ENCODE assay signal across 1 cellular context in genomic region chr9:138022121-138022741, GRCh38.
TF ChIP-seq lines count a peak whose summit lies in the region.

No MANE protein-coding gene starts in this region.

TF ChIP-seq in K562, 482 proteins besides CTCF, POLR2A, EP300 and RAD21 (continued from another document):
- TF ChIP-seq LCOR (CRISPR knock-in tag; IDR thresholded peaks at IDR 0.05) (no peak), ZNF23 (CRISPR knock-in tag; IDR thresholded peaks at IDR 0.05) (no peak), ASH1L (IDR thresholded peaks at IDR 0.05; ENCODE audit: borderline replicate concordance, low read depth, partially characterized antibody) (no peak), SPI1 (IDR thresholded peaks at IDR 0.05; ENCODE audit: borderline replicate concordance, low read depth, low read length) (0 out of 2 replicates have a peak, but pooled peaks have one; percentile 28), ZC3H4 (CRISPR knock-in tag; IDR thresholded peaks at IDR 0.05; ENCODE audit: borderline replicate concordance) (no peak), SRSF7 (optimal IDR thresholded peaks at IDR 0.05; ENCODE audit: low read depth, low read length) (no peak), NONO (IDR thresholded peaks at IDR 0.05; ENCODE audit: low read depth in 2 of 2, low read length in 1 of 2) (no peak)
- TF ChIP-seq, protein P1, sequence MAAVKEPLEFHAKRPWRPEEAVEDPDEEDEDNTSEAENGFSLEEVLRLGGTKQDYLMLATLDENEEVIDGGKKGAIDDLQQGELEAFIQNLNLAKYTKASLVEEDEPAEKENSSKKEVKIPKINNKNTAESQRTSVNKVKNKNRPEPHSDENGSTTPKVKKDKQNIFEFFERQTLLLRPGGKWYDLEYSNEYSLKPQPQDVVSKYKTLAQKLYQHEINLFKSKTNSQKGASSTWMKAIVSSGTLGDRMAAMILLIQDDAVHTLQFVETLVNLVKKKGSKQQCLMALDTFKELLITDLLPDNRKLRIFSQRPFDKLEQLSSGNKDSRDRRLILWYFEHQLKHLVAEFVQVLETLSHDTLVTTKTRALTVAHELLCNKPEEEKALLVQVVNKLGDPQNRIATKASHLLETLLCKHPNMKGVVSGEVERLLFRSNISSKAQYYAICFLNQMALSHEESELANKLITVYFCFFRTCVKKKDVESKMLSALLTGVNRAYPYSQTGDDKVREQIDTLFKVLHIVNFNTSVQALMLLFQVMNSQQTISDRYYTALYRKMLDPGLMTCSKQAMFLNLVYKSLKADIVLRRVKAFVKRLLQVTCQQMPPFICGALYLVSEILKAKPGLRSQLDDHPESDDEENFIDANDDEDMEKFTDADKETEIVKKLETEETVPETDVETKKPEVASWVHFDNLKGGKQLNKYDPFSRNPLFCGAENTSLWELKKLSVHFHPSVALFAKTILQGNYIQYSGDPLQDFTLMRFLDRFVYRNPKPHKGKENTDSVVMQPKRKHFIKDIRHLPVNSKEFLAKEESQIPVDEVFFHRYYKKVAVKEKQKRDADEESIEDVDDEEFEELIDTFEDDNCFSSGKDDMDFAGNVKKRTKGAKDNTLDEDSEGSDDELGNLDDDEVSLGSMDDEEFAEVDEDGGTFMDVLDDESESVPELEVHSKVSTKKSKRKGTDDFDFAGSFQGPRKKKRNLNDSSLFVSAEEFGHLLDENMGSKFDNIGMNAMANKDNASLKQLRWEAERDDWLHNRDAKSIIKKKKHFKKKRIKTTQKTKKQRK (IDR thresholded peaks at IDR 0.05; ENCODE audit: borderline replicate concordance, low read depth, low read length), result no peak
- TF ChIP-seq, protein P2, sequence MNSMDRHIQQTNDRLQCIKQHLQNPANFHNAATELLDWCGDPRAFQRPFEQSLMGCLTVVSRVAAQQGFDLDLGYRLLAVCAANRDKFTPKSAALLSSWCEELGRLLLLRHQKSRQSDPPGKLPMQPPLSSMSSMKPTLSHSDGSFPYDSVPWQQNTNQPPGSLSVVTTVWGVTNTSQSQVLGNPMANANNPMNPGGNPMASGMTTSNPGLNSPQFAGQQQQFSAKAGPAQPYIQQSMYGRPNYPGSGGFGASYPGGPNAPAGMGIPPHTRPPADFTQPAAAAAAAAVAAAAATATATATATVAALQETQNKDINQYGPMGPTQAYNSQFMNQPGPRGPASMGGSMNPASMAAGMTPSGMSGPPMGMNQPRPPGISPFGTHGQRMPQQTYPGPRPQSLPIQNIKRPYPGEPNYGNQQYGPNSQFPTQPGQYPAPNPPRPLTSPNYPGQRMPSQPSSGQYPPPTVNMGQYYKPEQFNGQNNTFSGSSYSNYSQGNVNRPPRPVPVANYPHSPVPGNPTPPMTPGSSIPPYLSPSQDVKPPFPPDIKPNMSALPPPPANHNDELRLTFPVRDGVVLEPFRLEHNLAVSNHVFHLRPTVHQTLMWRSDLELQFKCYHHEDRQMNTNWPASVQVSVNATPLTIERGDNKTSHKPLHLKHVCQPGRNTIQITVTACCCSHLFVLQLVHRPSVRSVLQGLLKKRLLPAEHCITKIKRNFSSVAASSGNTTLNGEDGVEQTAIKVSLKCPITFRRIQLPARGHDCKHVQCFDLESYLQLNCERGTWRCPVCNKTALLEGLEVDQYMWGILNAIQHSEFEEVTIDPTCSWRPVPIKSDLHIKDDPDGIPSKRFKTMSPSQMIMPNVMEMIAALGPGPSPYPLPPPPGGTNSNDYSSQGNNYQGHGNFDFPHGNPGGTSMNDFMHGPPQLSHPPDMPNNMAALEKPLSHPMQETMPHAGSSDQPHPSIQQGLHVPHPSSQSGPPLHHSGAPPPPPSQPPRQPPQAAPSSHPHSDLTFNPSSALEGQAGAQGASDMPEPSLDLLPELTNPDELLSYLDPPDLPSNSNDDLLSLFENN (IDR thresholded peaks at IDR 0.05; ENCODE audit: low read depth in 2 of 2, low read length in 2 of 2), result no peak
